ENCODE assay signal across 2 cellular contexts in the genomic region with DNA sequence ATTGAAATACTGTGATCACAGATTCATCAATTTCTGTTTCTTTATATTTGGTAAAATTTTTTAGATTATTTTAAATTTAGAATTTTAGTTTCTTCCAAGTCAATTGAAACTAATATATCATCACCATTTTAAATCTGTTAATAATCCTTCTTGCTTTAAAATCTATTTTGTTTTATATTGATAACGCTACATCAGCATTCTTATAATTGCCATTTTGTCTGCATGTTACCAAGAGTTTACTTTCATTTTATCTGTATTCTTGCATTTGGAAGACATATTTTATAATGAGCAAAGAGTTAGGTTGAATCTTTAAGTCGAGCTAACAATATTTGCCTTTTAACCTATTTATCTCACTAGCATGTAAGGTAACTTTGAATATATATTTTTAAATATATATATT.
TF ChIP-seq lines count a peak whose summit lies in the region.

No MANE protein-coding gene starts in this region.

TF ChIP-seq in A549, 52 proteins besides CTCF, POLR2A, EP300 and RAD21 (continued from another document):
- TF ChIP-seq FOXS1 (CRISPR knock-in tag; IDR thresholded peaks at IDR 0.05) = no peak
- TF ChIP-seq MAFK (IDR thresholded peaks at IDR 0.05; ENCODE audit: partially characterized antibody) = peak; percentile 67
- TF ChIP-seq, protein P1, sequence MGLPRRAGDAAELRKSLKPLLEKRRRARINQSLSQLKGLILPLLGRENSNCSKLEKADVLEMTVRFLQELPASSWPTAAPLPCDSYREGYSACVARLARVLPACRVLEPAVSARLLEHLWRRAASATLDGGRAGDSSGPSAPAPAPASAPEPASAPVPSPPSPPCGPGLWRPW (IDR thresholded peaks at IDR 0.05) = no peak

TF ChIP-seq in IMR-90, 13 proteins besides CTCF, POLR2A, EP300 and RAD21 (continued from another document):
- TF ChIP-seq MAFK (IDR thresholded peaks at IDR 0.05; ENCODE audit: low read depth, low read length) = peak; percentile 76
- TF ChIP-seq, protein P2, sequence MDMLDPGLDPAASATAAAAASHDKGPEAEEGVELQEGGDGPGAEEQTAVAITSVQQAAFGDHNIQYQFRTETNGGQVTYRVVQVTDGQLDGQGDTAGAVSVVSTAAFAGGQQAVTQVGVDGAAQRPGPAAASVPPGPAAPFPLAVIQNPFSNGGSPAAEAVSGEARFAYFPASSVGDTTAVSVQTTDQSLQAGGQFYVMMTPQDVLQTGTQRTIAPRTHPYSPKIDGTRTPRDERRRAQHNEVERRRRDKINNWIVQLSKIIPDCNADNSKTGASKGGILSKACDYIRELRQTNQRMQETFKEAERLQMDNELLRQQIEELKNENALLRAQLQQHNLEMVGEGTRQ (IDR thresholded peaks at IDR 0.05; ENCODE audit: low read depth, low read length) = no peak
- TF ChIP-seq SMC3 (IDR thresholded peaks at IDR 0.05; ENCODE audit: low read depth, low read length) = no peak
